In the genomic region with DNA sequence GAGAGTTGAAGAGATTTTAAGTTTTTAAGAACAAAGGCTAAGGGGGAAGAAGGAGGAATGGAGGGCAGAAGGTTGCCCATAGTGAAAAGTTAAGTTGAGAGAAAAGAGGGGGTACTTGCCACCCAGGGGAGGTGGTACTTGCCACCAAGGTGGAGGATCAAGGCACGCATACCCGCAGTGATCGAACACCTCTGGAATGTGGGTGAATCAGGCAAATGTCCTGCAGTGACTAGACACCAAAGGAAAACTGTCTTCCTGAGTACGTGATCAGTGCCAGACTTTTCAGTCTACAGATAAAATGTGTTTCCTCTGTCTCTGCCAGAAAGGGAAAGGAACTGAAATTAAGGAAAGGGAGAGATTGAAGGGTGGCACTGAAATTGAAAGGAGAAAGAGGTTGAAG, we compare ENCODE assay signal across 20 cellular contexts.
DNase-seq lines count a peak whose midpoint lies in the region; ATAC-seq, FAIRE-seq and TF ChIP-seq lines count a peak whose summit lies in the region.
"Had no signal": no experiment of that assay in that cellular context is flagged by ENCODE, and none has a peak within 500 bp of the region (broad histone marks: within the 10 kb centered on the region; RNA-seq: fewer than 3 reads in every experiment).

No MANE protein-coding gene starts in this region.

- no peaks in the 10 kb centered on the region for H3K27me3 ChIP-seq in HCT116 (ENCODE audit: insufficient read depth, low read length)
- H3K27me3 ChIP-seq in PC-9 (ENCODE audit: insufficient read depth, low read depth) = no peaks in the 10 kb centered on the region
- no peaks in the 10 kb centered on the region for H3K27me3 ChIP-seq in bronchial epithelial cell (ENCODE audit: control insufficient read depth, insufficient read depth, low read length)
- H3K27me3 ChIP-seq in osteoblast (ENCODE audit: insufficient read depth, low read length) = no peaks in the 10 kb centered on the region

- FAIRE-seq in bronchial epithelial cell (lab: Jason Lieb, UNC) = no peak
- FAIRE-seq: A549, GM12892 had no signal

- BruUV-seq in HCT116 (replicated peaks; lab: Mats Ljungman, UMichigan) (no TSS peak), PC-9 (replicated peaks; lab: Mats Ljungman, UMichigan) (no TSS peak)

- TF ChIP-seq POLR2A in HCT116 (IDR thresholded peaks at IDR 0.05; ENCODE audit: borderline replicate concordance, extremely low read depth, insufficient read depth, insufficient read length) = no peak

- no peak for TF ChIP-seq CTCF in HCT116 (IDR thresholded peaks at IDR 0.05 in 2 of 3, conservative IDR thresholded peaks at IDR 0.05 in 1 of 3; ENCODE audit: borderline replicate concordance in 1 of 3, insufficient read depth in 1 of 3, low read depth in 2 of 3, low read length in 2 of 3)
- TF ChIP-seq CTCF in PC-9 (conservative IDR thresholded peaks at IDR 0.05) = no peak
- TF ChIP-seq CTCF in bronchial epithelial cell (IDR thresholded peaks at IDR 0.05; ENCODE audit: insufficient read depth, low read length, severe bottlenecking) = no peak
- TF ChIP-seq CTCF in osteoblast (IDR thresholded peaks at IDR 0.05; ENCODE audit: extremely low read depth, low read depth, low read length) = no peak

- H4K20me1 ChIP-seq in HCT116 (ENCODE audit: insufficient read depth) (no peaks in the 10 kb centered on the region), PC-9 (ENCODE audit: insufficient read depth) (no peaks in the 10 kb centered on the region), osteoblast (ENCODE audit: insufficient read depth, low read length) (no peaks in the 10 kb centered on the region)

- CTCF ChIA-PET in HCT116 (lab: Charles Lee) = no interaction called here
- CTCF ChIA-PET in PC-9 (lab: Charles Lee) = no interaction called here

- no peak for TF ChIP-seq RAD21 in HCT116 (IDR thresholded peaks at IDR 0.05; ENCODE audit: low read depth)

- H3K27ac ChIP-seq in HCT116 (ENCODE audit: low read depth, low read length) (peak overlapping the region; percentile 52), PC-9 (peak overlapping the region; percentile 40; the same call in 1 of the 2 replicates), osteoblast (ENCODE audit: low read depth, low read length) (no peak overlapping the region)
- H3K27ac ChIP-seq: C4-2B had no signal

- intact Hi-C loops in HCT116 (cut with micrococcal nuclease) = no loop called here
- intact Hi-C loops in PC-9 (cut with micrococcal nuclease; ENCODE audit: unreplicated experiment) = no loop called here

- peak overlapping the region; percentile 62 for H3K4me2 ChIP-seq in HCT116 (ENCODE audit: low read length)
- peak overlapping the region; percentile 51 for H3K4me2 ChIP-seq in PC-9
- no peak overlapping the region for H3K4me2 ChIP-seq in osteoblast (ENCODE audit: insufficient read depth, low read length)
- H3K4me2 ChIP-seq: A549, SK-N-SH had no signal

- H3F3A ChIP-seq in PC-9 (ENCODE audit: insufficient read depth, low read depth) = 0 out of 2 replicates have a peak, but pooled peaks cover 4% of the 10 kb centered on the region

- H3K79me2 ChIP-seq in HCT116 (ENCODE audit: insufficient read depth, low read length) = no peaks in the 10 kb centered on the region
- no peaks in the 10 kb centered on the region for H3K79me2 ChIP-seq in PC-9 (ENCODE audit: low read depth)
- no peaks in the 10 kb centered on the region for H3K79me2 ChIP-seq in osteoblast (ENCODE audit: insufficient read depth, low read length)

- H3K4me1 ChIP-seq in HCT116 (ENCODE audit: control insufficient read depth in 1 of 2, insufficient read depth in 2 of 2, low read length in 2 of 2) (peaks cover 2 to 23% of the 10 kb centered on the region in 2 experiments; a peak in 2 of 4 replicates), PC-9 (replicated peaks; ENCODE audit: insufficient read depth) (peaks cover 12% of the 10 kb centered on the region), osteoblast (ENCODE audit: insufficient read depth, low read length) (no peaks in the 10 kb centered on the region)
- H3K4me1 ChIP-seq: A549 had no signal

- no peak overlapping the region; the same call in 1 of the 2 replicates for H3K9ac ChIP-seq in HCT116 (ENCODE audit: low read length)
- H3K9ac ChIP-seq: SK-N-SH had no signal

- no peaks in the 10 kb centered on the region for H3K9me3 ChIP-seq in HCT116 (ENCODE audit: control insufficient read depth in 1 of 2, insufficient read depth in 1 of 2, low read depth in 1 of 2, low read length in 2 of 2)
- H3K9me3 ChIP-seq in PC-9 (ENCODE audit: insufficient read depth, low read depth) = no peaks in the 10 kb centered on the region
- H3K9me3 ChIP-seq in osteoblast (ENCODE audit: low read depth, low read length) = no peaks in the 10 kb centered on the region
- H3K9me3 ChIP-seq: A549, SK-N-SH had no signal

- POLR2A ChIA-PET in HCT116 (lab: Charles Lee) = no interaction called here
- POLR2A ChIA-PET in PC-9 (lab: Charles Lee; ENCODE audit: unreplicated experiment) = no interaction called here

- H3K9me2 ChIP-seq in HCT116 (ENCODE audit: insufficient read depth) (no peaks in the 10 kb centered on the region), PC-9 (ENCODE audit: insufficient read depth) (no peaks in the 10 kb centered on the region)
- H3K9me2 ChIP-seq: SK-N-SH had no signal

- RAD21 ChIA-PET in HCT116 (lab: Charles Lee; ENCODE audit: low non-redundant PET in 1 of 2, low total read pairs in 2 of 2, uncharacterized antibody in 2 of 2, unreplicated experiment in 2 of 2) = no interaction called here

- H3K36me3 ChIP-seq in HCT116 (ENCODE audit: control insufficient read depth in 1 of 2, insufficient read depth in 2 of 2, low read length in 2 of 2) (no peaks in the 10 kb centered on the region), PC-9 (ENCODE audit: low read depth) (no peaks in the 10 kb centered on the region), bronchial epithelial cell (ENCODE audit: control insufficient read depth, insufficient read depth, low read length) (no peaks in the 10 kb centered on the region), osteoblast (ENCODE audit: insufficient read depth, low read length) (no peaks in the 10 kb centered on the region)

- DNase-seq in HCT116 (ENCODE audit: low read depth, low spot score) = peak; percentile 34
- DNase-seq in PC-9 = no peak
- peak; percentile 12 for DNase-seq in bronchial epithelial cell (ENCODE audit: low read depth)
- DNase-seq in osteoblast (ENCODE audit: insufficient read length, low spot score, missing footprints) = peak; percentile 74
- DNase-seq in 8988T = no peak
- DNase-seq in CD1c-positive myeloid dendritic cell (ENCODE audit: extremely low spot score) = no peak
- no peak for DNase-seq in C1 segment of cervical spinal cord (lab: John Stamatoyannopoulos, UW)
- DNase-seq: GF-D8; IMR-90; MV-4-11; NCI-H1417 treated with DMSO at 0.1 percent for 48 hours; NCI-H2029; NCI-H2171 treated with DMSO at 0.1 percent for 48 hours; NCI-H446 treated with DMSO at 0.1 percent for 48 hours; NK-92 treated with Interleukin-12 subunit alpha and Interleukin-12 subunit beta, amount 100 ng/mL, for 24 hours; Right ventricle myocardium superior; SK-N-SH had no signal

- H2AFZ ChIP-seq in HCT116 (ENCODE audit: low read depth, low read length, poor library complexity, severe bottlenecking) = no peak overlapping the region
- peak overlapping the region; percentile 65 for H2AFZ ChIP-seq in PC-9
- no peak overlapping the region for H2AFZ ChIP-seq in osteoblast (ENCODE audit: low read length)

- ATAC-seq in HCT116 = peak; percentile 77

- H3K4me3 ChIP-seq in HCT116 (replicated peaks in 1 of 2; ENCODE audit: low read depth in 1 of 2, low read length in 2 of 2) (peak overlapping the region in 1 of 2 experiments; percentile 21; a peak in 2 of 4 replicates), PC-9 (no peak overlapping the region), bronchial epithelial cell (ENCODE audit: low read depth, low read length) (no peak overlapping the region), osteoblast (ENCODE audit: insufficient read depth, low read length) (no peak overlapping the region)
- H3K4me3 ChIP-seq: A549 had no signal

TF ChIP-seq in HCT116, 20 proteins besides CTCF, POLR2A, EP300 and RAD21 (continues in another document):
- TF ChIP-seq, protein P1, sequence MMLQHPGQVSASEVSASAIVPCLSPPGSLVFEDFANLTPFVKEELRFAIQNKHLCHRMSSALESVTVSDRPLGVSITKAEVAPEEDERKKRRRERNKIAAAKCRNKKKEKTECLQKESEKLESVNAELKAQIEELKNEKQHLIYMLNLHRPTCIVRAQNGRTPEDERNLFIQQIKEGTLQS (IDR thresholded peaks at IDR 0.05) = no peak
- no peak for TF ChIP-seq ZNF274 (IDR thresholded peaks at IDR 0.05; ENCODE audit: low read depth, low read length)
- TF ChIP-seq, protein P2, sequence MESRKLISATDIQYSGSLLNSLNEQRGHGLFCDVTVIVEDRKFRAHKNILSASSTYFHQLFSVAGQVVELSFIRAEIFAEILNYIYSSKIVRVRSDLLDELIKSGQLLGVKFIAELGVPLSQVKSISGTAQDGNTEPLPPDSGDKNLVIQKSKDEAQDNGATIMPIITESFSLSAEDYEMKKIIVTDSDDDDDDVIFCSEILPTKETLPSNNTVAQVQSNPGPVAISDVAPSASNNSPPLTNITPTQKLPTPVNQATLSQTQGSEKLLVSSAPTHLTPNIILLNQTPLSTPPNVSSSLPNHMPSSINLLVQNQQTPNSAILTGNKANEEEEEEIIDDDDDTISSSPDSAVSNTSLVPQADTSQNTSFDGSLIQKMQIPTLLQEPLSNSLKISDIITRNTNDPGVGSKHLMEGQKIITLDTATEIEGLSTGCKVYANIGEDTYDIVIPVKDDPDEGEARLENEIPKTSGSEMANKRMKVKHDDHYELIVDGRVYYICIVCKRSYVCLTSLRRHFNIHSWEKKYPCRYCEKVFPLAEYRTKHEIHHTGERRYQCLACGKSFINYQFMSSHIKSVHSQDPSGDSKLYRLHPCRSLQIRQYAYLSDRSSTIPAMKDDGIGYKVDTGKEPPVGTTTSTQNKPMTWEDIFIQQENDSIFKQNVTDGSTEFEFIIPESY (IDR thresholded peaks at IDR 0.05; ENCODE audit: extremely low read depth, insufficient replicate concordance, low read length) = no peak
- TF ChIP-seq SIN3A (IDR thresholded peaks at IDR 0.05; ENCODE audit: low read depth) = 0 out of 2 replicates have a peak, but pooled peaks have one; percentile 13
- TF ChIP-seq POLR2AphosphoS5 (IDR thresholded peaks at IDR 0.05; ENCODE audit: low read depth, low read length) = no peak
- TF ChIP-seq SP1 (IDR thresholded peaks at IDR 0.05; ENCODE audit: low read depth) = peak; percentile 28; the same call in 1 of the 2 replicates
- TF ChIP-seq CEBPB (IDR thresholded peaks at IDR 0.05; ENCODE audit: low read depth) = no peak
- no peak for TF ChIP-seq EGR1 (IDR thresholded peaks at IDR 0.05; ENCODE audit: low read depth)
- 0 out of 2 replicates have a peak, but pooled peaks have one; percentile 36 for TF ChIP-seq CBX3 (IDR thresholded peaks at IDR 0.05; ENCODE audit: low read depth)
- TF ChIP-seq, protein P3, sequence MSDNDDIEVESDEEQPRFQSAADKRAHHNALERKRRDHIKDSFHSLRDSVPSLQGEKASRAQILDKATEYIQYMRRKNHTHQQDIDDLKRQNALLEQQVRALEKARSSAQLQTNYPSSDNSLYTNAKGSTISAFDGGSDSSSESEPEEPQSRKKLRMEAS (IDR thresholded peaks at IDR 0.05) = no peak
- no peak for TF ChIP-seq ZFX (IDR thresholded peaks at IDR 0.05)
- TF ChIP-seq FOSL1 (IDR thresholded peaks at IDR 0.05; ENCODE audit: low read depth) = peak; percentile 62; the same call in 1 of the 2 replicates

Comparison
In these comparisons a context has a peak if more than half of its experiments do, and no peak if none do; other contexts are left out.
1. DNase-seq: peak in HCT116 (single experiment), bronchial epithelial cell (single experiment) and osteoblast (single experiment); none in PC-9 (0 of 2), 8988T (single experiment), CD1c-positive myeloid dendritic cell (single experiment) and C1 segment of cervical spinal cord (0 of 14).